In genomic region chr16:85225291-85225690, GRCh38 we compare ENCODE assay signal across 27 cellular contexts.
"Had no signal": no experiment of that assay in that cellular context is flagged by ENCODE, and none has a peak within 500 bp of the region (broad histone marks: within the 10 kb centered on the region; RNA-seq: fewer than 3 reads in every experiment).

No MANE protein-coding gene starts in this region.

- H3K9me3 ChIP-seq: left lung, pancreas, prostate gland, suprapubic skin, tibial artery had no signal

- H3K4me3 Mint-ChIP-seq: activated naive CD4-positive, alpha-beta T cell treated with anti-CD3 and anti-CD28 coated beads for 36 hours; activated naive CD8-positive, alpha-beta T cell treated with anti-CD3 and anti-CD28 coated beads, Interleukin-2, amount 10 ng/mL, durations not matched to agents 7 days and 5 days; central memory CD8-positive, alpha-beta T cell; dendritic cell treated with granulocyte-macrophage colony-stimulating factor and Interleukin-4, amounts not matched to agents 40 ng/mL and 50 ng/mL, for 4 days; endodermal cell; T-helper 2 cell treated with Interferon-gamma antibody and Interleukin-4, amounts not matched to agents 5 μg/mL and 100 μg/mL, for 36 hours had no signal

- H3K27ac Mint-ChIP-seq: activated naive CD4-positive, alpha-beta T cell treated with anti-CD3 and anti-CD28 coated beads for 36 hours; activated naive CD8-positive, alpha-beta T cell treated with anti-CD3 and anti-CD28 coated beads, Interleukin-2, amount 10 ng/mL, durations not matched to agents 7 days and 5 days; dendritic cell treated with granulocyte-macrophage colony-stimulating factor and Interleukin-4, amounts not matched to agents 40 ng/mL and 50 ng/mL, for 4 days; endodermal cell; T-helper 2 cell treated with Interferon-gamma antibody and Interleukin-4, amounts not matched to agents 5 μg/mL and 100 μg/mL, for 36 hours had no signal

- H3K4me2 ChIP-seq: smooth muscle cell had no signal

- H3K36me3 Mint-ChIP-seq: activated naive CD8-positive, alpha-beta T cell treated with anti-CD3 and anti-CD28 coated beads, Interleukin-2, amount 10 ng/mL, durations not matched to agents 7 days and 5 days had no signal

- H3K36me3 ChIP-seq: breast epithelium, heart left ventricle, left lung, pancreas, prostate gland, suprapubic skin, tibial artery had no signal

- DNase-seq: activated CD4-positive, alpha-beta T cell treated with anti-CD3 and anti-CD28 coated beads for 4 hours; activated CD4-positive, alpha-beta T cell treated with anti-CD3 and anti-CD28 coated beads, Interleukin-2, amount 50 U/mL, for 4 hours; activated CD4-positive, CD25-positive, alpha-beta regulatory T cell; activated effector memory CD4-positive, alpha-beta T cell treated with Interleukin-2 at 50 U/mL for 16 hours; activated naive CD4-positive, alpha-beta T cell treated with anti-CD3 and anti-CD28 coated beads for 36 hours; activated naive CD8-positive, alpha-beta T cell treated with anti-CD3 and anti-CD28 coated beads, Interleukin-2, amount 10 ng/mL, durations not matched to agents 7 days and 5 days; endodermal cell; foreskin fibroblast; heart left ventricle; left lung; nucleus accumbens; pancreas; stimulated activated CD4-positive, alpha-beta T cell treated with anti-CD3 and anti-CD28 coated beads, Interleukin-1b, Interleukin-23, amount 100 ng/mL, for 48 hours; stimulated activated CD4-positive, alpha-beta T cell treated with anti-CD3 and anti-CD28 coated beads, Interleukin-4, amount 100 ng/mL, for 4 hours; stimulated activated CD8-positive, alpha-beta memory T cell treated with anti-CD3 and anti-CD28 coated beads, Interleukin-4, amount 100 ng/mL, for 48 hours; stimulated activated naive CD4-positive, alpha-beta T cell; T-helper 1 cell; tibial artery had no signal

- H3K27ac ChIP-seq: breast epithelium, heart left ventricle, left lung, pancreas, prostate gland, suprapubic skin, tibial artery had no signal

- H3K4me3 ChIP-seq: breast epithelium, heart left ventricle, left lung, lung, pancreas, prostate gland, smooth muscle cell, suprapubic skin, tibial artery had no signal

- ATAC-seq: esophagus mucosa, heart left ventricle, left lung, pancreas had no signal

- H3K4me1 ChIP-seq: breast epithelium, left lung had no signal

- H3K4me1 Mint-ChIP-seq: central memory CD8-positive, alpha-beta T cell had no signal

- H3K9me3 Mint-ChIP-seq: activated naive CD4-positive, alpha-beta T cell treated with anti-CD3 and anti-CD28 coated beads for 36 hours; activated naive CD8-positive, alpha-beta T cell treated with anti-CD3 and anti-CD28 coated beads, Interleukin-2, amount 10 ng/mL, durations not matched to agents 7 days and 5 days; central memory CD8-positive, alpha-beta T cell; dendritic cell treated with granulocyte-macrophage colony-stimulating factor and Interleukin-4, amounts not matched to agents 40 ng/mL and 50 ng/mL, for 4 days; endodermal cell; T-helper 2 cell treated with Interferon-gamma antibody and Interleukin-4, amounts not matched to agents 5 μg/mL and 100 μg/mL, for 36 hours had no signal

- H3K27me3 ChIP-seq: breast epithelium, heart left ventricle, left lung, pancreas, suprapubic skin, tibial artery had no signal
